Comparison of ENCODE assay signal across 17 cellular contexts in the genomic region with DNA sequence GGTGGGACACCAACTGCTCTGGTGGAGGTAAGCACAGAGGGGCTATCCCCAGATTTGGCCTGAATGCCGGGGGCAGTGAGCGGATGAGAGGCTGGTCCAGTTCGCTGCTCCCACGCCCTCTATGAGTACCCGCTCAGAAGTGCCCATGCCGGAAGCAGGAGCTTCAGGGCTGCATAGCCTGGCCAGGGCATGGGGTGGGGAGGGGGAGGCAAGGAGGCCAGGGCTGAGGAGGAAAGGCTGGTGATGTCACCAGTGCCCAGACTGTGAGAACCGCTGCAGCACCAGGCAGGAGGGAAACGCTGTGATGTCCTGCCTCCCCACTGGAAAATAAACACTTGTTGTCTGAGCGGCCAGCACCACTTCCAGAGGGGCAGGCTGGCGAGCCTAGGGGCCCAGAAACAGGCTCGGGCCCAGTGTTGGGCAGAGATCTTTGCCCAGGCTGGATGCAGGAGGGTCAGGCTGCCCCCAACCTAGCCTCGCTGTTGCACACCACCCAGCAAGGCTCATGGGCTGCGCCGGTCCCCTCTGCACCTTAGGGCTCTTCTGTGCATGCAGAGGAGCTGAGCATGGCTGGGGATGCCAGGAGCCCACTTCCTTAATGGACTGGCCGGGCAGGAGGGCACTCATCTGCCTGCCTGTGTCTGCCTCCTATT. TPM values are rescaled to one million over a fixed set of nuclear protein-coding genes. Genes with fewer than 3 reads are reported as not detected.
DNase-seq lines count a peak whose midpoint lies in the region; ATAC-seq and TF ChIP-seq lines count a peak whose summit lies in the region.
"Had no signal": no experiment of that assay in that cellular context is flagged by ENCODE, and none has a peak within 500 bp of the region (broad histone marks: within the 10 kb centered on the region; RNA-seq: fewer than 3 reads in every experiment).

No MANE protein-coding gene starts in this region.

- no peaks in the 10 kb centered on the region for H3K4me1 ChIP-seq in SJCRH30
- H3K4me1 ChIP-seq in stomach: no peaks in the 10 kb centered on the region

- peak; percentile 22 for ATAC-seq in left colon
- no peak for ATAC-seq in GM18873 (IDR thresholded peaks at IDR 0.05; ENCODE audit: low FRiP score, unreplicated experiment)
- ATAC-seq in GM21367 (IDR thresholded peaks at IDR 0.05; ENCODE audit: unreplicated experiment): no peak

- H3K36me3 ChIP-seq in SJCRH30: no peaks in the 10 kb centered on the region
- H3K36me3 ChIP-seq in stomach: no peaks in the 10 kb centered on the region
- H3K36me3 ChIP-seq: brain microvascular endothelial cell, SJSA1 had no signal

- WGBS in stomach, 5 donors: 69 to 96% (median 83%) methylated on average over 4 to 15 of the region's 15 CpGs

- H3K27ac ChIP-seq in SJCRH30 (peak overlapping the region; percentile 25; the same call in 1 of the 2 replicates), stomach (peak overlapping the region in 3 of 5 donors; percentile 37 to 43 (median 39))
- H3K27ac ChIP-seq: brain microvascular endothelial cell, SJSA1 had no signal

- H3K27me3 ChIP-seq in SJCRH30 (no peaks in the 10 kb centered on the region), stomach (no peaks in the 10 kb centered on the region)
- H3K27me3 ChIP-seq: brain microvascular endothelial cell, SJSA1 had no signal

- intact Hi-C loops in left colon (cut with DNase I, micrococcal nuclease) (no loop called here), stomach (cut with DNase I; ENCODE audit: low total_unique reads) (no loop called here)

- TF ChIP-seq POLR2A in stomach (IDR thresholded peaks at IDR 0.05): no peak

- H3K4me3 ChIP-seq in SJCRH30: peak overlapping the region; percentile 50
- H3K4me3 ChIP-seq in stomach: no peak overlapping the region
- H3K4me3 ChIP-seq: SJSA1 had no signal

- H3K9me3 ChIP-seq in SJCRH30 (replicated peaks) (no peaks in the 10 kb centered on the region), stomach (no peaks in the 10 kb centered on the region)
- H3K9me3 ChIP-seq: SJSA1 had no signal

- TF ChIP-seq EP300 in stomach (IDR thresholded peaks at IDR 0.05): no peak

- no peak for TF ChIP-seq CTCF in stomach (IDR thresholded peaks at IDR 0.05)

- DNase-seq in NCI-H1092 (lab: John Stamatoyannopoulos, UW) (peak; percentile 10), NCI-H1092 treated with DMSO at 0.1 percent for 48 hours (lab: John Stamatoyannopoulos, UW) (no peak), SJCRH30 (peak; percentile 42 to 50), left colon (no peak), stomach (no peak), iPS-NIHi11 (ENCODE audit: low spot score) (no peak)
- DNase-seq: activated naive CD4-positive, alpha-beta T cell treated with anti-CD3 and anti-CD28 coated beads, Interleukin-2, amount 50 U/mL, for 16 hours; brain microvascular endothelial cell; CD4-positive, CD25-positive, alpha-beta regulatory T cell; hippocampal formation; NCI-H2081 treated with DMSO at 0.1 percent for 48 hours; NK-92 treated with Interleukin-12 subunit alpha and Interleukin-12 subunit beta, amount 100 ng/mL, for 24 hours had no signal

RNA-seq across cellular contexts. Expression of gene DLL4, which starts 10.9 kb away (rescaled TPM):
- total RNA-seq in SJCRH30 (2014; rRNA removed; shearing (Covaris generic)): 0.43 and 0.48 TPM in 2 replicates
- total RNA-seq in left colon: 10 to 100 TPM; 14.0 to 15.9 TPM
- 10 to 100 TPM in 1 of 5 donors, 1 to 10 TPM in 3, under 1 TPM in 1; 0.89 to 20.0 (median 3.3) TPM for total RNA-seq in stomach
- polyA plus RNA-seq in stomach: 1 to 10 TPM in 2 of 3 donors, under 1 TPM in 1; 0.56 to 2.2 (median 1.5) TPM
- total RNA-seq: A172; CD4-positive, CD25-positive, alpha-beta regulatory T cell; SJSA1 had no signal
- polyA plus RNA-seq: CD4-positive, CD25-positive, alpha-beta regulatory T cell had no signal

RNA-seq across cellular contexts. Expression of gene VPS18, which starts 24.0 kb away (rescaled TPM):
- 16.6 and 17.3 TPM in 2 replicates for total RNA-seq in SJCRH30 (2014; rRNA removed; shearing (Covaris generic))
- 10 to 100 TPM; 20.8 to 20.9 TPM for total RNA-seq in left colon
- total RNA-seq in stomach: 10 to 100 TPM in 4 of 5 donors, 1 to 10 TPM in 1; 1.8 to 24.2 (median 20.3) TPM
- polyA plus RNA-seq in stomach: 10 to 100 TPM in 1 of 3 donors, 1 to 10 TPM in 2; 5.7 to 10.8 (median 6.1) TPM

RNA-seq across cellular contexts. Expression of gene CHAC1, which starts 35.0 kb away (rescaled TPM):
- 1.0 and 2.5 TPM in 2 replicates for total RNA-seq in SJCRH30 (2014; rRNA removed; shearing (Covaris generic))
- 10 to 100 TPM in 1 of 2 donors, 1 to 10 TPM in 1; 1.8 to 11.0 TPM for total RNA-seq in left colon
- 10 to 100 TPM in 1 of 5 donors, 1 to 10 TPM in 4; 1.3 to 17.1 (median 2.9) TPM for total RNA-seq in stomach
- polyA plus RNA-seq in stomach: 10 to 100 TPM in 2 of 3 donors, 1 to 10 TPM in 1; 5.7 to 61.6 (median 25.5) TPM

RNA-seq across cellular contexts. Expression of gene RHOV, which starts 44.2 kb away (rescaled TPM):
- 0.61 and 0.84 TPM in 2 replicates for total RNA-seq in SJCRH30 (2014; rRNA removed; shearing (Covaris generic))
- total RNA-seq in left colon (1 to 10 TPM; 3.7 to 8.9 TPM), stomach (1 to 10 TPM in 4 of 5 donors, not detected in 1; 1.3 to 3.2 (median 1.7) TPM)
- polyA plus RNA-seq in stomach: 10 to 100 TPM in 1 of 3 donors, 1 to 10 TPM in 2; 1.2 to 87.8 (median 1.4) TPM
- total RNA-seq: CD4-positive, CD25-positive, alpha-beta regulatory T cell; fibroblast of lung; SJSA1 had no signal
- polyA plus RNA-seq: fibroblast of lung had no signal

Comparison
In these comparisons a context has a peak if more than half of its experiments do, and no peak if none do; other contexts are left out.
1. DNase-seq: peak in NCI-H1092 (single experiment) and SJCRH30 (2 of 2); none in NCI-H1092 treated with DMSO at 0.1 percent for 48 hours (single experiment), left colon (0 of 2), stomach (single experiment) and iPS-NIHi11 (single experiment).